ENCODE assay signal across 8 cellular contexts in the genomic region with DNA sequence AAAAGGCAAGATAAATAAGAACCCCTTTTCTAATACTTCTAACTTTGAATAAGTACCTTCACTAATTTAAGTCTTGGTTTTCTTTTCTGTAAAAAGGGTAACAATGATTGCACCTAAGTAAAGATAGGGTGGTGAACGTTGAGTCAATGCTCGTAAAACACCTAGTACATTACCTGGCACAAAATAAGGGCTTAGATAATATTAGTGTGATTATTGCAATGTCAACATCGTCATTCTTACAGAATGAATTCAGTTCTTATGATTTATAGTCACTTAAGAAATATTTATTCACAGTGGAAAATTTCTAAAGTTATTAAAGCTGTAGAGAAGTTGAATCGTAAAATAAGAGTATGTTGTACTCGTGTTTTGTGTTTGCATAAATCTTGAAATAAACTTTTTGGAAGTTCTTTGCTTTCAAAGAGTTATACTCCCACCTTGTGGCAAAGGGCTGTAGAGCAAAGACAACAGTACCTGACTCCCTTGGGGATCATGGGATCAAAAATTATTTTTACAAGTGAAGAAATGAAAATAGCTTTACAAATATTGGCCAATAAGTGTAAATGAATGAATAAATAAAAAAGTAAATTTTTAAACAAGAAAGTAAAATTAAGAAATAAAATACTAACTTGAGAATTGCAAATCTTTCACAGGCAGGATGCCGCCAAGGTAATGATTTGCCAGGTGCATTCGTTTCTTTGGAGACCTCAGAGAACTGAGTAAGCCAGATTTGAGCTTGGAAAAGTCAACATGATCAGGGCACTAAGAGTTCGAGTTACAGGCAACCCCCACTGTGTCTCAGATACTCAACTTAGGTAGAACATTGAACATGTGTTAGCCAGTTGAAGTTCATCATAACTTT.
DNase-seq lines count a peak whose midpoint lies in the region; ATAC-seq, FAIRE-seq and TF ChIP-seq lines count a peak whose summit lies in the region.

No MANE protein-coding gene starts in this region.

- no peaks in the 10 kb centered on the region for H3K27me3 Mint-ChIP-seq in nephron (ENCODE audit: low read depth)

- H3K27me3 ChIP-seq in ACC112 (ENCODE audit: insufficient read depth, low read length) (no peaks in the 10 kb centered on the region), bronchial epithelial cell (ENCODE audit: control insufficient read depth, insufficient read depth, low read length) (no peaks in the 10 kb centered on the region)

- DNase-seq in GM13977 (ENCODE audit: low spot score) = peak; percentile 33
- peak; percentile 56 for DNase-seq in NCI-H748 treated with DMSO at 0.1 percent for 48 hours (lab: John Stamatoyannopoulos, UW)
- peak; percentile 50 for DNase-seq in bronchial epithelial cell (ENCODE audit: low read depth)

- H3K4me3 ChIP-seq in ACC112 (ENCODE audit: low read depth, low read length) = no peak overlapping the region
- no peak overlapping the region for H3K4me3 ChIP-seq in bronchial epithelial cell (ENCODE audit: low read depth, low read length)

- no peaks in the 10 kb centered on the region for H3K4me1 ChIP-seq in ACC112 (ENCODE audit: control insufficient read depth, insufficient read depth, low read length, unreplicated experiment)

- no peaks in the 10 kb centered on the region for H3K36me3 Mint-ChIP-seq in nephron (ENCODE audit: low read depth)

- no peak for FAIRE-seq in bronchial epithelial cell (lab: Jason Lieb, UNC)

- H3K4me1 Mint-ChIP-seq in nephron = no peaks in the 10 kb centered on the region

- H3K9me3 Mint-ChIP-seq in nephron = no peaks in the 10 kb centered on the region

- H3K79me2 ChIP-seq in ACC112 (ENCODE audit: control insufficient read depth, insufficient read depth, low read length, unreplicated experiment) = no peaks in the 10 kb centered on the region

- ATAC-seq in HG03565 (IDR thresholded peaks at IDR 0.05; ENCODE audit: unreplicated experiment) = no peak
- no peak for ATAC-seq in HG02571 (IDR thresholded peaks at IDR 0.05; ENCODE audit: unreplicated experiment)
- ATAC-seq in HG03280 (IDR thresholded peaks at IDR 0.05; ENCODE audit: unreplicated experiment) = no peak

- H3K27ac ChIP-seq in ACC112 (ENCODE audit: low read depth, low read length) = no peak overlapping the region

- H3K27ac Mint-ChIP-seq in nephron = no peak overlapping the region

- H3K4me3 Mint-ChIP-seq in nephron = no peak overlapping the region

- in situ Hi-C loops in GM13977 (cut with MboI; ENCODE audit: low pct_unique_long_range_greater_than_20kb, low sequenced_read_pairs, unreplicated experiment) = no loop called here

- peak; percentile 60 for TF ChIP-seq CTCF in GM13977 (IDR thresholded peaks at IDR 0.05; ENCODE audit: extremely low read depth, insufficient read depth, missing control alignments)
- TF ChIP-seq CTCF in bronchial epithelial cell (IDR thresholded peaks at IDR 0.05; ENCODE audit: insufficient read depth, low read length, severe bottlenecking) = peak; percentile 59
- TF ChIP-seq CTCF in nephron (IDR thresholded peaks at IDR 0.05; ENCODE audit: unreplicated experiment in 3 of 3) = peak; percentile 76 to 88 (median 78)

- H2AFZ ChIP-seq in ACC112 (ENCODE audit: low read length, unreplicated experiment) = peak overlapping the region; percentile 25

- H3K36me3 ChIP-seq in ACC112 (ENCODE audit: insufficient read depth, low read length) (no peaks in the 10 kb centered on the region), bronchial epithelial cell (ENCODE audit: control insufficient read depth, insufficient read depth, low read length) (no peaks in the 10 kb centered on the region)
